In genomic region chr21:17612023-17612564, GRCh38 we compare ENCODE assay signal across 8 cellular contexts. TPM values are rescaled to one million over a fixed set of nuclear protein-coding genes. Genes with fewer than 3 reads are reported as not detected.
DNase-seq lines count a peak whose midpoint lies in the region; ATAC-seq and TF ChIP-seq lines count a peak whose summit lies in the region.

No MANE protein-coding gene starts in this region.

- H3K4me3 Mint-ChIP-seq in activated B cell treated with CpG ODN at 0.5 μM for 24 hours = peak overlapping the region; percentile 93
- H3K4me3 Mint-ChIP-seq in effector memory CD8-positive, alpha-beta T cell = peak overlapping the region; percentile 91 to 93
- H3K4me3 Mint-ChIP-seq in memory B cell = peak overlapping the region; percentile 90

- H3K27ac Mint-ChIP-seq in activated B cell treated with CpG ODN at 0.5 μM for 24 hours (peak overlapping the region; percentile 94), memory B cell (peak overlapping the region; percentile 92)
- H3K27ac Mint-ChIP-seq in effector memory CD8-positive, alpha-beta T cell = peak overlapping the region; percentile 97 to 99

- DNase-seq in AG20443 (ENCODE audit: low spot score) (peak; percentile 47), activated B cell treated with CpG ODN at 0.5 μM for 24 hours (no peak), memory B cell (ENCODE audit: low spot score in 2 of 2) (peak in 1 of 2 donors; percentile 20), middle frontal gyrus (ENCODE audit: extremely low spot score, low spot score) (no peak)
- DNase-seq in effector memory CD8-positive, alpha-beta T cell = peak in 2 of 3 experiments; percentile 3 to 9
- DNase-seq in stimulated activated CD8-positive, alpha-beta memory T cell treated with anti-CD3 and anti-CD28 coated beads, Interleukin-7, amount 100 ng/mL, for 24 hours (ENCODE audit: low read depth) = peak; percentile 8

- H3K36me3 Mint-ChIP-seq in activated B cell treated with CpG ODN at 0.5 μM for 24 hours (ENCODE audit: low read depth) (peaks cover 21% of the 10 kb centered on the region), memory B cell (peaks cover 1% of the 10 kb centered on the region)
- peaks cover 30% of the 10 kb centered on the region for H3K36me3 Mint-ChIP-seq in effector memory CD8-positive, alpha-beta T cell (ENCODE audit: insufficient read depth)

- POLR2A ChIA-PET in activated B cell treated with CpG ODN at 0.5 μM for 24 hours (lab: Charles Lee) = interaction anchor here (0.7 to 1.2 kb wide), 2 partner anchors 206 to 209 kb away, joined by 3 read pairs; no protein-coding TSS in a partner anchor

- peak; percentile 8 for ATAC-seq in GM19395 (IDR thresholded peaks at IDR 0.05; ENCODE audit: unreplicated experiment)
- ATAC-seq in HG03521 (IDR thresholded peaks at IDR 0.05; ENCODE audit: unreplicated experiment) = peak; percentile 7
- peak; percentile 2 for ATAC-seq in activated B cell treated with CpG ODN at 0.5 μM for 24 hours (ENCODE audit: low read depth)
- ATAC-seq in effector memory CD8-positive, alpha-beta T cell (replicated peaks) = no peak
- peak; percentile 10 for ATAC-seq in memory B cell (ENCODE audit: low read depth)

- H3K27me3 Mint-ChIP-seq in activated B cell treated with CpG ODN at 0.5 μM for 24 hours (no peaks in the 10 kb centered on the region), memory B cell (no peaks in the 10 kb centered on the region)
- no peaks in the 10 kb centered on the region for H3K27me3 Mint-ChIP-seq in effector memory CD8-positive, alpha-beta T cell

- H3K9me3 Mint-ChIP-seq in activated B cell treated with CpG ODN at 0.5 μM for 24 hours (no peaks in the 10 kb centered on the region), memory B cell (no peaks in the 10 kb centered on the region)
- no peaks in the 10 kb centered on the region for H3K9me3 Mint-ChIP-seq in effector memory CD8-positive, alpha-beta T cell

- peaks cover 18% of the 10 kb centered on the region for H3K4me1 Mint-ChIP-seq in activated B cell treated with CpG ODN at 0.5 μM for 24 hours
- H3K4me1 Mint-ChIP-seq in effector memory CD8-positive, alpha-beta T cell (ENCODE audit: low read depth in 2 of 2) = peaks cover 17 to 23% of the 10 kb centered on the region in 2 donors
- H3K4me1 Mint-ChIP-seq in memory B cell = peaks cover 6% of the 10 kb centered on the region

- intact Hi-C loops in activated B cell treated with CpG ODN at 0.5 μM for 24 hours (cut with micrococcal nuclease) = loop anchor here (5.0 kb wide), 2 partner anchors 100 to 1880 kb away; partner anchors contain the start of gene CXADR

- CTCF ChIA-PET in activated B cell treated with CpG ODN at 0.5 μM for 24 hours (lab: Charles Lee) = interaction anchor here (1.2 kb wide), 1 partner anchor 63 kb away, joined by 3 read pairs; no protein-coding TSS in a partner anchor

- no peak for TF ChIP-seq CTCF in activated B cell treated with CpG ODN at 0.5 μM for 24 hours (IDR thresholded peaks at IDR 0.05)

RNA-seq across cellular contexts. Expression of gene BTG3, which starts 0.6 kb away (rescaled TPM):
- total RNA-seq in activated B cell treated with CpG ODN at 0.5 μM for 24 hours = 10.9 and 17.1 TPM in 2 replicates

Comparison
In these comparisons a context has a peak if more than half of its experiments do, and no peak if none do; other contexts are left out.
1. DNase-seq: peak in AG20443 (single experiment), effector memory CD8-positive, alpha-beta T cell (2 of 3) and stimulated activated CD8-positive, alpha-beta memory T cell treated with anti-CD3 and anti-CD28 coated beads, Interleukin-7, amount 100 ng/mL, for 24 hours (single experiment); none in activated B cell treated with CpG ODN at 0.5 μM for 24 hours (single experiment) and middle frontal gyrus (single experiment).
2. Peak in every context shown above with its lines, with median percentiles within 50 percentile points of each other: H3K27ac Mint-ChIP-seq and H3K4me3 Mint-ChIP-seq.